ENCODE assay signal across 1 cellular context in the genomic region with DNA sequence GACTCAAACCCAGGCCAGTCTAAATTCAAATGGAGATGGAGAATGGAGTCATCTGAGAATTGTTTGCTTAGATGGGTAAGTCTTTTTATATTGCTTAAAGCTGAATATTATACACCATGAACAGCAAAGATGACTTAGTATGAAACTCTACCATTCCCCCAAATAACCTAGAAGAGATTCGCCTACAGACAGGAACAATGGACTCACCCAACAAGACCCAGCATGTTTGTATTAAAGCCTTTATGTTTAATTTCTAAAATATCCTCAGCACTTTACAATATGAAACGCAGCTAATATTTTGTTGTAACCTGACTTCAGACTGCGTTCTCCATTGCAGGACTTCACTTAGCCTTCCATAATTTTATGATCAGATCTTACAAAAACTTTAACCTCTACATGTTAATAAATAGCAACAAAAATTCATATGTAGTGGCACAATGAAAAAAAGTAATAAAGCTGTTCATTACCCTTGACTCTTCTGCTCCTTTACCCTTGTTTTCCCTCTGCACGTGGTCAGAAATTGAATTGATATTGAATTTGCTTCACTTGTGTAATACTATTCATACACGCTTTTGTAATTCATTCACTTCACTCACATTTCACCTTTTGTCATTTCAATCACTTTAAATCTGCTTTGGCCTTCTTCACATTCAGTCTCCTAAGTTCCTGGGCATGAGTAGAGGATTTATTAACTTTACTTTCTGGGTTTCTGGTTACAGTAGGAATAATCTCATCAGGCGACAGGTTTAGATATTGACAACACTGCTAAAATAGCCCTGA.
A peak's percentile ranks its signal among the peaks of the same experiment; 100 is the strongest.
TF ChIP-seq lines count a peak whose summit lies in the region.

No MANE protein-coding gene starts in this region.

TF ChIP-seq in GM23338, 12 proteins besides CTCF, POLR2A, EP300 and RAD21 (continued from another document):
- TF ChIP-seq NANOG (IDR thresholded peaks at IDR 0.05; ENCODE audit: borderline replicate concordance): peak; percentile 68; the same call in 1 of the 2 replicates
